Comparison of ENCODE assay signal across 1 cellular context in genomic region chr16:18799500-18799899, GRCh38.
TF ChIP-seq lines count a peak whose summit lies in the region.

No MANE protein-coding gene starts in this region.

TF ChIP-seq in SK-N-SH treated with all-trans-retinoic acid at 6 μM for 48 hours, 23 proteins besides CTCF, POLR2A, EP300 and RAD21 (continued from another document):
- no peak for TF ChIP-seq CSRNP3 (CRISPR knock-in tag; IDR thresholded peaks at IDR 0.05)
- no peak for TF ChIP-seq TCF4 (CRISPR knock-in tag; IDR thresholded peaks at IDR 0.05; ENCODE audit: borderline replicate concordance)
- TF ChIP-seq ZC3H10 (CRISPR knock-in tag; IDR thresholded peaks at IDR 0.05), result no peak
- TF ChIP-seq OSR1 (CRISPR knock-in tag; IDR thresholded peaks at IDR 0.05), result no peak
- no peak for TF ChIP-seq BACH2 (CRISPR knock-in tag; IDR thresholded peaks at IDR 0.05; ENCODE audit: borderline replicate concordance)
- no peak for TF ChIP-seq PATZ1 (CRISPR knock-in tag; IDR thresholded peaks at IDR 0.05; ENCODE audit: borderline replicate concordance)
- no peak for TF ChIP-seq RARB (CRISPR knock-in tag; IDR thresholded peaks at IDR 0.05)
- no peak for TF ChIP-seq ARNTL (CRISPR knock-in tag; IDR thresholded peaks at IDR 0.05; ENCODE audit: borderline replicate concordance, low read depth)
